Comparison of ENCODE assay signal across 9 cellular contexts in genomic region chr20:51404297-51405060, GRCh38.
DNase-seq lines count a peak whose midpoint lies in the region; ATAC-seq and TF ChIP-seq lines count a peak whose summit lies in the region.
"Had no signal": no experiment of that assay in that cellular context is flagged by ENCODE, and none has a peak within 500 bp of the region (broad histone marks: within the 10 kb centered on the region; RNA-seq: fewer than 3 reads in every experiment).

No MANE protein-coding gene starts in this region.

- H3K4me3 ChIP-seq in mammary epithelial cell (replicated peaks in 1 of 3; ENCODE audit: insufficient read depth in 1 of 3, low read depth in 2 of 3, low read length in 3 of 3) = no peak overlapping the region

- H3K9me3 ChIP-seq in mammary epithelial cell (replicated peaks; ENCODE audit: insufficient read depth, low read length) = no peaks in the 10 kb centered on the region

- H3K9ac ChIP-seq in mammary epithelial cell (ENCODE audit: insufficient read depth, low read length) = no peak overlapping the region

- no peak for TF ChIP-seq CTCF in GM13976 (IDR thresholded peaks at IDR 0.05; ENCODE audit: borderline replicate concordance, control extremely low read depth, extremely low read depth, insufficient read depth, missing control alignments)
- TF ChIP-seq CTCF in mammary epithelial cell (conservative IDR thresholded peaks at IDR 0.05 in 1 of 2, IDR thresholded peaks at IDR 0.05 in 1 of 2; ENCODE audit: extremely low read depth in 1 of 2, insufficient read depth in 1 of 2, low read depth in 1 of 2, low read length in 2 of 2) = no peak

- 87% methylated on average over 7 of the region's 10 CpGs for WGBS in mammary epithelial cell (ENCODE audit: low coverage, missing lambda C conversion rate)

- dilution Hi-C loops in mammary epithelial cell (cut with HindIII; ENCODE audit: low sequenced_read_pairs) = no loop called here

- intact Hi-C loops in posterior vena cava (cut with DNase I) = no loop called here
- intact Hi-C loops in mammary epithelial cell (cut with micrococcal nuclease) = no loop called here

- no peaks in the 10 kb centered on the region for H3K79me2 ChIP-seq in mammary epithelial cell (ENCODE audit: insufficient read depth, low read length)

- H3K27ac ChIP-seq in mammary epithelial cell (ENCODE audit: insufficient read depth, low read depth, low read length) = no peak overlapping the region
- H3K27ac ChIP-seq: epithelial cell of prostate had no signal

- no TSS peak for BruUV-seq in mammary epithelial cell (replicated peaks; lab: Mats Ljungman, UMichigan)

- CTCF ChIA-PET in mammary epithelial cell (lab: Charles Lee; ENCODE audit: low non-redundant PET) = no interaction called here

- in situ Hi-C loops in GM13976 (cut with MboI; ENCODE audit: low sequenced_read_pairs, unreplicated experiment) (no loop called here), mammary epithelial cell (cut with MboI; ENCODE audit: low sequenced_read_pairs in 2 of 2) (no loop called here)

- H3K4me2 ChIP-seq in mammary epithelial cell (ENCODE audit: insufficient read depth, low read depth, low read length) = no peak overlapping the region

- no peaks in the 10 kb centered on the region for H3K27me3 ChIP-seq in mammary epithelial cell (ENCODE audit: insufficient read depth, low read length)

- no peak overlapping the region for H2AFZ ChIP-seq in mammary epithelial cell (ENCODE audit: low read depth, low read length)

- peak; percentile 70 for ATAC-seq in HG02571 (IDR thresholded peaks at IDR 0.05; ENCODE audit: unreplicated experiment)

- no peaks in the 10 kb centered on the region for H3K4me1 ChIP-seq in mammary epithelial cell (ENCODE audit: insufficient read depth, low read length)

- DNase-seq in GM13976 (ENCODE audit: low spot score) = peak; percentile 87
- peak; percentile 28 for DNase-seq in NOMO-1 treated with dmso at 0.1 percent for 144 hours (lab: John Stamatoyannopoulos, UW; ENCODE audit: unreplicated experiment)
- DNase-seq in activated effector memory CD4-positive, alpha-beta T cell treated with anti-CD3 and anti-CD28 coated beads, Interleukin-2, amount 50 U/mL, for 16 hours = peak; percentile 96
- DNase-seq in posterior vena cava (ENCODE audit: low spot score) = peak; percentile 77
- no peak for DNase-seq in mammary epithelial cell
- no peak for DNase-seq in NCI-H2107 treated with DMSO at 0.1 percent for 48 hours (lab: John Stamatoyannopoulos, UW; ENCODE audit: unreplicated experiment)
- DNase-seq in NCI-H2171 treated with DMSO at 0.1 percent for 48 hours (lab: John Stamatoyannopoulos, UW) = no peak

- no peaks in the 10 kb centered on the region for H4K20me1 ChIP-seq in mammary epithelial cell (ENCODE audit: insufficient read depth, low read length)

- H3K36me3 ChIP-seq in mammary epithelial cell (ENCODE audit: insufficient read depth, low read length) = no peaks in the 10 kb centered on the region

Comparison
In these comparisons a context has a peak if more than half of its experiments do, and no peak if none do; other contexts are left out.
1. DNase-seq: peak in GM13976 (single experiment), NOMO-1 treated with dmso at 0.1 percent for 144 hours (single experiment), activated effector memory CD4-positive, alpha-beta T cell treated with anti-CD3 and anti-CD28 coated beads, Interleukin-2, amount 50 U/mL, for 16 hours (single experiment) and posterior vena cava (single experiment); none in mammary epithelial cell (single experiment), NCI-H2107 treated with DMSO at 0.1 percent for 48 hours (single experiment) and NCI-H2171 treated with DMSO at 0.1 percent for 48 hours (single experiment).